ENCODE assay signal across 21 cellular contexts in genomic region chr11:32630844-32631243, GRCh38.
"Had no signal": no experiment of that assay in that cellular context is flagged by ENCODE, and none has a peak within 500 bp of the region (broad histone marks: within the 10 kb centered on the region; RNA-seq: fewer than 3 reads in every experiment).

No MANE protein-coding gene starts in this region.

- H3K4me1 ChIP-seq: prostate gland, vagina had no signal

- H3K4me3 ChIP-seq: prostate gland, thoracic aorta, vagina had no signal

- H3K36me3 ChIP-seq: prostate gland, thoracic aorta, vagina had no signal

- FAIRE-seq: islet of Langerhans had no signal

- H3K27me3 ChIP-seq: vagina had no signal

- H3K27ac ChIP-seq: prostate gland, thoracic aorta, vagina, VCaP had no signal

- H3K9me3 ChIP-seq: prostate gland, thoracic aorta, vagina had no signal

- ATAC-seq: activated CD4-positive, CD25-positive, alpha-beta regulatory T cell treated with anti-CD3 and anti-CD28 coated beads, Interleukin-2, amount 50 U/mL, for 24 hours; activated CD8-positive, alpha-beta memory T cell treated with anti-CD3 and anti-CD28 coated beads, Interleukin-2, amount 10 ng/mL, durations not matched to agents 7 days and 5 days; esophagus mucosa; left ventricle myocardium superior; natural killer cell treated with Interleukin-12 subunit alpha and Interleukin-12 subunit beta and Interleukin-15 and Interleukin-18, amount 100 ng/mL, for 72 hours had no signal

- DNase-seq: activated CD4-positive, alpha-beta memory T cell treated with anti-CD3 and anti-CD28 coated beads, Interleukin-2, amount 10 ng/mL, durations not matched to agents 7 days and 5 days; activated CD4-positive, alpha-beta T cell treated with anti-CD3 and anti-CD28 coated beads, Interleukin-2, amount 10 ng/mL, durations not matched to agents 24 days and 14 days; activated CD8-positive, alpha-beta memory T cell treated with anti-CD3 and anti-CD28 coated beads, Interleukin-2, amount 10 ng/mL, durations not matched to agents 7 days and 5 days; activated effector memory CD4-positive, alpha-beta T cell treated with anti-CD3 and anti-CD28 coated beads, Interleukin-2, amount 50 U/mL, for 16 hours; activated naive CD4-positive, alpha-beta T cell treated with anti-CD3 and anti-CD28 coated beads, Interleukin-2, amount 10 ng/mL, durations not matched to agents 7 days and 5 days; activated T-cell treated with anti-CD3 and anti-CD28 coated beads for 4 hours; anterior cingulate cortex; dermis blood vessel endothelial cell; effector CD8-positive, alpha-beta T cell; foreskin melanocyte; left ventricle myocardium superior; stimulated activated CD4-positive, alpha-beta T cell treated with anti-CD3 and anti-CD28 coated beads, Interleukin-4, amount 100 ng/mL, for 24 hours; stimulated activated naive CD4-positive, alpha-beta T cell treated with Interleukin-2 at 50 U/mL for 16 hours had no signal
